ENCODE assay signal across 16 cellular contexts in the genomic region with DNA sequence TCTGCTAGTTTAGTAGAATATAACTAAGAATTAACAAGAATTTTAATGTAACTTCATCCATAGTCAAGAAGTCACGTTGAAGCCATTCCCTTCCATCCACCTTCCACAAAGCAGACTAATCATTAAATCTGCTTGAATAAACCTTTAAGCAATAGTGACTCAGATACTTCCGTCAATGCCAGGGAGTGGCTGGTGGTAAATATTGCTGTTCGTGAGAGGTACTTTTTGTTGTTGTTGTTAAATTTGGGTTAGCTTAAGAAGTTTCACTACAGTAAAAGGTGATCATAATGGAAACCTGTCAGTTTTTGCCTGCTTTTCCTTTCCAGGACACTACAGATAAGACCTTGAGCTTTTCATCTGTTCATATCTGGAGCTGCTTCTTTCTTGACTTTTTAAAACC.
DNase-seq lines count a peak whose midpoint lies in the region; ATAC-seq and TF ChIP-seq lines count a peak whose summit lies in the region.
"Had no signal": no experiment of that assay in that cellular context is flagged by ENCODE, and none has a peak within 500 bp of the region (broad histone marks: within the 10 kb centered on the region; RNA-seq: fewer than 3 reads in every experiment).

No MANE protein-coding gene starts in this region.

- H3F3A ChIP-seq in PC-3 (ENCODE audit: low read length, unreplicated experiment): no peaks in the 10 kb centered on the region

- no peaks in the 10 kb centered on the region for H3K36me3 ChIP-seq in PC-3 (ENCODE audit: low read depth, low read length)
- H3K36me3 ChIP-seq: transverse colon had no signal

- intact Hi-C loops in PC-3 (cut with micrococcal nuclease): no loop called here

- no peaks in the 10 kb centered on the region for H3K9me2 ChIP-seq in PC-3 (replicated peaks; ENCODE audit: low read length)

- peak overlapping the region; percentile 69 for H3K27ac ChIP-seq in PC-3 (ENCODE audit: low read length)
- H3K27ac ChIP-seq: coronary artery, transverse colon had no signal

- POLR2A ChIA-PET in PC-3 (lab: Charles Lee; ENCODE audit: unreplicated experiment): no interaction called here

- peak overlapping the region; percentile 69 for H3K4me2 ChIP-seq in PC-3 (ENCODE audit: low read length)

- no peaks in the 10 kb centered on the region for H3K27me3 ChIP-seq in PC-3 (ENCODE audit: low read length)
- H3K27me3 ChIP-seq: transverse colon had no signal

- no peaks in the 10 kb centered on the region for H4K20me1 ChIP-seq in PC-3 (ENCODE audit: low read length)

- peak overlapping the region; percentile 57 for H3K9ac ChIP-seq in PC-3 (ENCODE audit: low read length)

- peak overlapping the region; percentile 47 for H3K4me3 ChIP-seq in PC-3 (ENCODE audit: low read length)
- H3K4me3 ChIP-seq: coronary artery, transverse colon had no signal

- no TSS peak for BruUV-seq in PC-3 (replicated peaks; lab: Mats Ljungman, UMichigan)

- CTCF ChIA-PET in PC-3 (lab: Charles Lee): no interaction called here

- ATAC-seq in GM19463 (IDR thresholded peaks at IDR 0.05; ENCODE audit: unreplicated experiment): peak; percentile 82
- ATAC-seq in HG02973 (IDR thresholded peaks at IDR 0.05; ENCODE audit: unreplicated experiment): peak; percentile 84
- peak; percentile 91 for ATAC-seq in PC-3

- H2AFZ ChIP-seq in PC-3 (ENCODE audit: low read length): peak overlapping the region; percentile 57

- no peaks in the 10 kb centered on the region for H3K79me2 ChIP-seq in PC-3 (ENCODE audit: low read length)

- peaks cover 10% of the 10 kb centered on the region for H3K4me1 ChIP-seq in PC-3 (ENCODE audit: insufficient read depth, low read length)
- H3K4me1 ChIP-seq: transverse colon had no signal

- DNase-seq in GM13977 (ENCODE audit: low spot score): peak; percentile 3
- peak; percentile 67 for DNase-seq in PC-3
- DNase-seq in NCI-H526 treated with DMSO at 0.1 percent for 48 hours (lab: John Stamatoyannopoulos, UW): no peak
- DNase-seq in GM19240 (ENCODE audit: insufficient read length, low spot score): no peak
- DNase-seq in GDM1 (lab: John Stamatoyannopoulos, UW): no peak
- no peak for DNase-seq in NCI-H446 (lab: John Stamatoyannopoulos, UW)
- DNase-seq: activated CD4-positive, alpha-beta T cell treated with anti-CD3 and anti-CD28 coated beads, Interleukin-2, amount 50 U/mL, for 48 hours; amygdala; Calu3; NCI-H187 treated with DMSO at 0.1 percent for 48 hours; NCI-H748 treated with DMSO at 0.1 percent for 48 hours; SIG-M5; transverse colon had no signal

- TF ChIP-seq CTCF in GM13977 (IDR thresholded peaks at IDR 0.05; ENCODE audit: extremely low read depth, insufficient read depth, missing control alignments) (no peak), PC-3 (conservative IDR thresholded peaks at IDR 0.05; ENCODE audit: low read depth, low read length) (no peak)

- no peaks in the 10 kb centered on the region for H3K9me3 ChIP-seq in PC-3 (ENCODE audit: low read length)
- H3K9me3 ChIP-seq: transverse colon had no signal

- in situ Hi-C loops in GM13977 (cut with MboI; ENCODE audit: low pct_unique_long_range_greater_than_20kb, low sequenced_read_pairs, unreplicated experiment): no loop called here

Comparison
In these comparisons a context has a peak if more than half of its experiments do, and no peak if none do; other contexts are left out.
1. DNase-seq: peak in GM13977 (single experiment) and PC-3 (single experiment); none in NCI-H526 treated with DMSO at 0.1 percent for 48 hours (single experiment), GM19240 (single experiment), GDM1 (single experiment) and NCI-H446 (0 of 2).
2. Peak in every context shown above with its lines, with median percentiles within 50 percentile points of each other: ATAC-seq.